Comparison of ENCODE assay signal across 30 cellular contexts in the genomic region with DNA sequence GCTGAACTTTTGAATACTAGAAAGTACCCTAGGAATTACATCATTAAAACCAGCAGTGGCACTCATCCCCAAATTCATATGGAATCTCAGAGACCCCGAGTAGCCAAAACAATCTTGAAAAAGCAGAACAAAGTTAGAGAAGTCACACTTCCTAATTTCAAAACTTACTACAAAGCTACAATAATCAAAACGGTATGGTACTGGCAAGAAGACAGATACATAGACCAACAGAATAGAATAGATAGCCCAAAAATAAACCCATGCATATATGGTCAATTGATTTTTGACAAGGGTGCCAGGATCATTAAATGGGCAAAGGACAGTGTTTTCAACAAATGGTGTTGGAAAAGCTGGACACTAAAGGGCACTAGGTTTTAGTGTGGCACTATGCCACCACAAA.
"Had no signal": no experiment of that assay in that cellular context is flagged by ENCODE, and none has a peak within 500 bp of the region (broad histone marks: within the 10 kb centered on the region; RNA-seq: fewer than 3 reads in every experiment).

No MANE protein-coding gene starts in this region.

- ATAC-seq: activated CD4-positive, alpha-beta T cell treated with anti-CD3 and anti-CD28 coated beads for 36 hours; activated CD8-positive, alpha-beta memory T cell treated with anti-CD3 and anti-CD28 coated beads, Interleukin-2, amount 10 ng/mL, durations not matched to agents 7 days and 5 days; activated CD8-positive, alpha-beta T cell treated with anti-CD3 and anti-CD28 coated beads, Interleukin-2, amount 10 ng/mL, durations not matched to agents 7 days and 5 days; activated naive CD8-positive, alpha-beta T cell treated with anti-CD3 and anti-CD28 coated beads, Interleukin-2, amount 50 U/mL, for 24 hours; T-helper 17 cell had no signal

- H3K9me3 ChIP-seq: colonic mucosa had no signal

- H3K36me3 ChIP-seq: ascending aorta, breast epithelium, cardiac muscle cell, colonic mucosa, WERI-Rb-1 had no signal

- H3K4me3 ChIP-seq: ascending aorta, breast epithelium, cardiac muscle cell, colonic mucosa had no signal

- H3K4me1 ChIP-seq: ascending aorta, breast epithelium, colonic mucosa had no signal

- H3K27me3 ChIP-seq: ascending aorta, breast epithelium, cardiac muscle cell, colonic mucosa had no signal

- DNase-seq: activated CD4-positive, alpha-beta memory T cell treated with anti-CD3 and anti-CD28 coated beads for 36 hours; activated CD4-positive, alpha-beta T cell treated with anti-CD3 and anti-CD28 coated beads for 36 hours; activated CD4-positive, alpha-beta T cell treated with anti-CD3 and anti-CD28 coated beads, Interleukin-2, amount 10 ng/mL, durations not matched to agents 24 days and 14 days; activated CD4-positive, CD25-positive, alpha-beta regulatory T cell; activated CD4-positive, CD25-positive, alpha-beta regulatory T cell treated with anti-CD3 and anti-CD28 coated beads, Interleukin-2, amount 50 U/mL, for 72 hours; activated CD8-positive, alpha-beta memory T cell treated with anti-CD3 and anti-CD28 coated beads, Interleukin-2, amount 10 ng/mL, durations not matched to agents 7 days and 5 days; activated CD8-positive, alpha-beta memory T cell treated with anti-CD3 and anti-CD28 coated beads, Interleukin-2, amount 50 U/mL, for 4 hours; activated CD8-positive, alpha-beta T cell treated with anti-CD3 and anti-CD28 coated beads, Interleukin-2, amount 10 ng/mL, durations not matched to agents 7 days and 5 days; activated effector memory CD4-positive, alpha-beta T cell treated with anti-CD3 and anti-CD28 coated beads, Interleukin-2, amount 50 U/mL, for 16 hours; activated naive CD4-positive, alpha-beta T cell treated with anti-CD3 and anti-CD28 coated beads for 36 hours; activated naive CD8-positive, alpha-beta T cell treated with anti-CD3 and anti-CD28 coated beads for 36 hours; activated naive CD8-positive, alpha-beta T cell treated with anti-CD3 and anti-CD28 coated beads, Interleukin-2, amount 50 U/mL, for 24 hours; activated T-cell treated with anti-CD3 and anti-CD28 coated beads, Interleukin-2, amount 50 U/mL, for 1 hour; activated T-cell treated with anti-CD3 and anti-CD28 coated beads, Interleukin-2, amount 50 U/mL, for 48 hours; central memory CD4-positive, alpha-beta T cell; cerebellar nuclear complex; colonic mucosa; effector CD8-positive, alpha-beta T cell; foreskin fibroblast; head of caudate nucleus; T-helper 17 cell; T1000; WERI-Rb-1 had no signal

- FAIRE-seq: endometrium, endothelial cell of umbilical vein, frontal cortex had no signal

- H3K27ac ChIP-seq: ascending aorta, breast epithelium, cardiac muscle cell, colonic mucosa, epithelial cell of prostate, WERI-Rb-1 had no signal
